16 cellular contexts compared by ENCODE assay signal in genomic region chr4:112881842-112882241, GRCh38.
DNase-seq lines count a peak whose midpoint lies in the region; ATAC-seq lines count a peak whose summit lies in the region.
"Had no signal": no experiment of that assay in that cellular context is flagged by ENCODE, and none has a peak within 500 bp of the region (broad histone marks: within the 10 kb centered on the region; RNA-seq: fewer than 3 reads in every experiment).

No MANE protein-coding gene starts in this region.

- intact Hi-C loops in left ventricle myocardium superior (cut with micrococcal nuclease) = no loop called here
- intact Hi-C loops in sciatic nerve (cut with DNase I) = no loop called here

- ATAC-seq in left ventricle myocardium superior = peak; percentile 63
- peak; percentile 55 for ATAC-seq in sciatic nerve
- ATAC-seq in GM21526 (IDR thresholded peaks at IDR 0.05; ENCODE audit: low FRiP score, unreplicated experiment) = no peak

- DNase-seq in ELF-1 (ENCODE audit: low read depth, low spot score) = peak; percentile 43
- peak; percentile 11 for DNase-seq in NCI-H510A (lab: John Stamatoyannopoulos, UW)
- no peak for DNase-seq in left ventricle myocardium superior
- DNase-seq in sciatic nerve (ENCODE audit: low spot score) = no peak
- no peak for DNase-seq in NCI-H146 treated with DMSO at 0.1 percent for 48 hours (lab: John Stamatoyannopoulos, UW; ENCODE audit: unreplicated experiment)
- no peak for DNase-seq in NCI-H748 (lab: John Stamatoyannopoulos, UW; ENCODE audit: unreplicated experiment)
- DNase-seq in NCI-H2029 treated with DMSO at 0.1 percent for 48 hours (lab: John Stamatoyannopoulos, UW) = no peak
- DNase-seq: activated CD8-positive, alpha-beta memory T cell treated with anti-CD3 and anti-CD28 coated beads for 24 hours; activated naive CD4-positive, alpha-beta T cell treated with anti-CD3 and anti-CD28 coated beads, Interleukin-2, amount 10 ng/mL, durations not matched to agents 7 days and 5 days; DMS153; left cardiac atrium; NCI-H526 treated with DMSO at 0.1 percent for 48 hours; SHP77; stimulated activated CD4-positive, alpha-beta T cell treated with anti-CD3 and anti-CD28 coated beads, Interleukin-2, amount 100 ng/mL, for 24 hours; T1000 had no signal

Comparison
In these comparisons a context has a peak if more than half of its experiments do, and no peak if none do; other contexts are left out.
1. DNase-seq: peak in ELF-1 (single experiment) and NCI-H510A (single experiment); none in left ventricle myocardium superior (single experiment), sciatic nerve (single experiment), NCI-H146 treated with DMSO at 0.1 percent for 48 hours (single experiment), NCI-H748 (single experiment) and NCI-H2029 treated with DMSO at 0.1 percent for 48 hours (single experiment).